ENCODE assay signal across 12 cellular contexts in the genomic region with DNA sequence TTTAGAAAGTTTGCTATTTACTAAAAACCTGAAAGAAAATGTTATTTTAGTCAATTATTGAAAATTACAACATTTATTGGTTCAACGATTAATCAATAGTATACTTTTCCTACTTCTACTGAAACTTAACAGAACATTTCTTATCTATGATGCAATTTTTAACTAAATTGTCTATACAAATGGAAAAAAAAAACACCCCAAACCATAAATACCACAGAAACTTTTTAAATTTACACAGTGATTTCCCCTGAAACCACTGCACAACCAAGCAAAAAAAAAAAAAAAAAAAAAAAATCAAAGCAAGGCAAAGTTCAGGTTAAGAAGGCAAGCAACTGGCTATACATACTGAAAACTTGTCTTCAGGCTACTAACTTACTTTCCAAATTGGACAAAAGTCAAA.
A peak's percentile ranks its signal among the peaks of the same experiment; 100 is the strongest.
DNase-seq lines count a peak whose midpoint lies in the region; ATAC-seq, FAIRE-seq and TF ChIP-seq lines count a peak whose summit lies in the region.
"Had no signal": no experiment of that assay in that cellular context is flagged by ENCODE, and none has a peak within 500 bp of the region (broad histone marks: within the 10 kb centered on the region; RNA-seq: fewer than 3 reads in every experiment).

No MANE protein-coding gene starts in this region.

- H3K27ac Mint-ChIP-seq in GM23338 = no peak overlapping the region

- H3K27ac ChIP-seq in HepG2 (ENCODE audit: extremely low read length, insufficient read depth, low read length) = no peak overlapping the region
- no peak overlapping the region for H3K27ac ChIP-seq in right lobe of liver
- H3K27ac ChIP-seq in GM23338 (ENCODE audit: low read depth) = no peak overlapping the region
- no peak overlapping the region for H3K27ac ChIP-seq in GM23248
- H3K27ac ChIP-seq: body of pancreas, heart right ventricle had no signal

- BruUV-seq in HepG2 (replicated peaks; lab: Mats Ljungman, UMichigan) = no TSS peak

- in situ Hi-C loops in HepG2 (cut with HindIII; ENCODE audit: extremely low pct_ligation_motif_present, low pct_unique_long_range_greater_than_20kb) (no loop called here), GM23248 (cut with MboI) (no loop called here)

- DNase-seq in HepG2 (ENCODE audit: low spot score) (no peak), right lobe of liver (no peak), GM23338 (ENCODE audit: low spot score) (no peak), GM23248 (no peak), NAMALWA (ENCODE audit: low spot score) (no peak), inferior parietal cortex (ENCODE audit: extremely low spot score) (no peak)
- DNase-seq: body of pancreas; heart right ventricle; NCI-H1417; stimulated activated naive CD4-positive, alpha-beta T cell had no signal

- H3K79me2 ChIP-seq in HepG2 (ENCODE audit: insufficient read depth, low read length) (no peaks in the 10 kb centered on the region), GM23338 (replicated peaks; ENCODE audit: insufficient read depth) (no peaks in the 10 kb centered on the region), GM23248 (ENCODE audit: insufficient read depth) (no peaks in the 10 kb centered on the region)

- POLR2A ChIA-PET in HepG2 (lab: Yijun Ruan, JAX) = no interaction called here

- TF ChIP-seq RAD21 in HepG2 (CRISPR knock-in tag; IDR thresholded peaks at IDR 0.05) = no peak

- CTCF ChIA-PET in HepG2 (lab: Yijun Ruan, JAX; ENCODE audit: low intra/inter-chr PET ratio, low total read pairs) = no interaction called here

- FAIRE-seq in HepG2 (lab: Jason Lieb, UNC) = no peak

- no peaks in the 10 kb centered on the region for H3K27me3 Mint-ChIP-seq in GM23338 (ENCODE audit: insufficient read depth, low read depth, poor library complexity)

- H3K4me3 ChIP-seq in HepG2 (replicated peaks in 1 of 3; ENCODE audit: insufficient read depth in 1 of 3, low read depth in 2 of 3, low read length in 3 of 3) (no peak overlapping the region), right lobe of liver (no peak overlapping the region), GM23338 (no peak overlapping the region), GM23248 (no peak overlapping the region)
- H3K4me3 ChIP-seq: body of pancreas, heart right ventricle had no signal

- peaks cover 10% of the 10 kb centered on the region for H3K4me1 ChIP-seq in HepG2 (ENCODE audit: insufficient read depth, low read length)
- no peaks in the 10 kb centered on the region for H3K4me1 ChIP-seq in right lobe of liver
- peaks cover 16% of the 10 kb centered on the region; the same call in 1 of the 2 replicates for H3K4me1 ChIP-seq in GM23338 (ENCODE audit: insufficient read depth)
- H3K4me1 ChIP-seq in GM23248 (ENCODE audit: insufficient read depth) = no peaks in the 10 kb centered on the region
- H3K4me1 ChIP-seq: body of pancreas, heart right ventricle had no signal

- H3K4me1 Mint-ChIP-seq in GM23338 = peaks cover 24% of the 10 kb centered on the region

- no peaks in the 10 kb centered on the region for H3K36me3 Mint-ChIP-seq in GM23338 (ENCODE audit: low read depth)

- no peaks in the 10 kb centered on the region for H3K9me3 ChIP-seq in HepG2 (ENCODE audit: low read length)
- no peaks in the 10 kb centered on the region for H3K9me3 ChIP-seq in right lobe of liver
- H3K9me3 ChIP-seq in GM23248 (ENCODE audit: low read depth) = no peaks in the 10 kb centered on the region
- H3K9me3 ChIP-seq: body of pancreas, heart right ventricle had no signal

- no peak overlapping the region for H3K9ac ChIP-seq in HepG2 (ENCODE audit: insufficient read depth, low read depth, low read length)
- no peak overlapping the region for H3K9ac ChIP-seq in GM23248

- no peak overlapping the region for H2AFZ ChIP-seq in HepG2 (ENCODE audit: low read length)
- no peak overlapping the region for H2AFZ ChIP-seq in GM23338
- H2AFZ ChIP-seq in GM23248 = no peak overlapping the region

- no peak for TF ChIP-seq POLR2A in HepG2 (IDR thresholded peaks at IDR 0.05; ENCODE audit: insufficient read depth in 1 of 2, low read depth in 2 of 2, low read length in 2 of 2)
- TF ChIP-seq POLR2A in right lobe of liver (IDR thresholded peaks at IDR 0.05) = no peak

- TF ChIP-seq CTCF in HepG2 (CRISPR knock-in tag; IDR thresholded peaks at IDR 0.05) = no peak
- TF ChIP-seq CTCF in right lobe of liver (IDR thresholded peaks at IDR 0.05) = no peak
- TF ChIP-seq CTCF in GM23338 (conservative IDR thresholded peaks at IDR 0.05; ENCODE audit: low read depth in 2 of 2) = no peak

- H3K27me3 ChIP-seq in HepG2 (ENCODE audit: control insufficient read depth in 1 of 2, insufficient read depth in 2 of 2, low read length in 2 of 2) (no peaks in the 10 kb centered on the region), right lobe of liver (no peaks in the 10 kb centered on the region), GM23338 (ENCODE audit: insufficient read depth) (no peaks in the 10 kb centered on the region), GM23248 (replicated peaks; ENCODE audit: insufficient read depth) (no peaks in the 10 kb centered on the region)
- H3K27me3 ChIP-seq: body of pancreas, heart right ventricle had no signal

- 98% methylated on average over 1 of the region's 1 CpG for WGBS in HepG2 (ENCODE audit: low lambda C conversion rate)
- 48% methylated on average over 1 of the region's 1 CpG for WGBS in right lobe of liver (ENCODE audit: insufficient coverage, low coverage, low lambda C conversion rate, missing lambda C conversion rate)
- 50 to 55% methylated on average over 1 of the region's 1 CpG for WGBS in GM23248 (ENCODE audit: low coverage in 1 of 2, low lambda C conversion rate in 2 of 2, missing lambda C conversion rate in 2 of 2), 2 experiments

- H3F3A ChIP-seq in GM23338 (replicated peaks; ENCODE audit: low read depth) (no peaks in the 10 kb centered on the region), GM23248 (ENCODE audit: insufficient read depth) (no peaks in the 10 kb centered on the region; the same call in 1 of the 2 replicates)

- H3K36me3 ChIP-seq in HepG2 (replicated peaks in 1 of 2; ENCODE audit: control insufficient read depth in 1 of 2, insufficient read depth in 2 of 2, low read length in 2 of 2) = peaks cover 3 to 17% of the 10 kb centered on the region in 2 experiments; a peak in 4 of 5 replicates
- H3K36me3 ChIP-seq in right lobe of liver = peaks cover 0 to 5% (median under 1%) of the 10 kb centered on the region in 4 donors
- no peaks in the 10 kb centered on the region for H3K36me3 ChIP-seq in GM23338 (ENCODE audit: insufficient read depth)
- peaks cover 27% of the 10 kb centered on the region for H3K36me3 ChIP-seq in GM23248 (ENCODE audit: low read depth)

- intact Hi-C loops in HepG2 (cut with micrococcal nuclease; ENCODE audit: unreplicated experiment) = no loop called here
- intact Hi-C loops in right lobe of liver (cut with DNase I) = no loop called here

- no peak overlapping the region for H3K4me2 ChIP-seq in HepG2 (ENCODE audit: low read depth, low read length)
- no peak overlapping the region for H3K4me2 ChIP-seq in GM23338
- H3K4me2 ChIP-seq in GM23248 (ENCODE audit: unreplicated experiment) = no peak overlapping the region

- H4K20me1 ChIP-seq in HepG2 (ENCODE audit: insufficient read depth, low read length) (no peaks in the 10 kb centered on the region), GM23338 (replicated peaks; ENCODE audit: insufficient read depth) (no peaks in the 10 kb centered on the region; the same call in 1 of the 2 replicates), GM23248 (ENCODE audit: insufficient read depth) (no peaks in the 10 kb centered on the region)

- no peak for ATAC-seq in HepG2
- ATAC-seq in right lobe of liver = no peak
- peak; percentile 75 for ATAC-seq in GM21723 (IDR thresholded peaks at IDR 0.05; ENCODE audit: unreplicated experiment)
- ATAC-seq in HG03378 (IDR thresholded peaks at IDR 0.05; ENCODE audit: unreplicated experiment) = peak; percentile 69
- no peak for ATAC-seq in GM23338
- ATAC-seq: body of pancreas, heart right ventricle had no signal

- TF ChIP-seq EP300 in HepG2 (IDR thresholded peaks at IDR 0.05; ENCODE audit: low read depth in 2 of 2, low read length in 2 of 2) (no peak), HepG2 (CRISPR knock-in tag; IDR thresholded peaks at IDR 0.05; ENCODE audit: borderline replicate concordance) (no peak)

- H3K9me3 Mint-ChIP-seq in GM23338 = no peaks in the 10 kb centered on the region

- H3K4me3 Mint-ChIP-seq in GM23338 = no peak overlapping the region

- H3K9me2 ChIP-seq in GM23338 (ENCODE audit: insufficient read depth) (no peaks in the 10 kb centered on the region), GM23248 (ENCODE audit: insufficient read depth) (no peaks in the 10 kb centered on the region)

TF ChIP-seq in HepG2, 621 proteins besides CTCF, POLR2A, EP300 and RAD21:
- TF ChIP-seq MATR3 (CRISPR knock-in tag; IDR thresholded peaks at IDR 0.05) (no peak), ZNF362 (CRISPR knock-in tag; IDR thresholded peaks at IDR 0.05; ENCODE audit: borderline replicate concordance) (0 out of 2 replicates have a peak, but pooled peaks have one; percentile 45)

TF ChIP-seq in GM23338, 12 proteins besides CTCF, POLR2A, EP300 and RAD21 (continues in another document):
- TF ChIP-seq JUNB (IDR thresholded peaks at IDR 0.05; ENCODE audit: unreplicated experiment) = no peak
- TF ChIP-seq CREB1 (CRISPR knock-in tag; IDR thresholded peaks at IDR 0.05; ENCODE audit: low read depth) = no peak
- no peak for TF ChIP-seq ZNF331 (CRISPR knock-in tag; IDR thresholded peaks at IDR 0.05; ENCODE audit: low read depth)
- TF ChIP-seq, protein P1, sequence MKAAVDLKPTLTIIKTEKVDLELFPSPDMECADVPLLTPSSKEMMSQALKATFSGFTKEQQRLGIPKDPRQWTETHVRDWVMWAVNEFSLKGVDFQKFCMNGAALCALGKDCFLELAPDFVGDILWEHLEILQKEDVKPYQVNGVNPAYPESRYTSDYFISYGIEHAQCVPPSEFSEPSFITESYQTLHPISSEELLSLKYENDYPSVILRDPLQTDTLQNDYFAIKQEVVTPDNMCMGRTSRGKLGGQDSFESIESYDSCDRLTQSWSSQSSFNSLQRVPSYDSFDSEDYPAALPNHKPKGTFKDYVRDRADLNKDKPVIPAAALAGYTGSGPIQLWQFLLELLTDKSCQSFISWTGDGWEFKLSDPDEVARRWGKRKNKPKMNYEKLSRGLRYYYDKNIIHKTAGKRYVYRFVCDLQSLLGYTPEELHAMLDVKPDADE (IDR thresholded peaks at IDR 0.05) = no peak
- TF ChIP-seq STAT1 (IDR thresholded peaks at IDR 0.05; ENCODE audit: unreplicated experiment) = no peak
- no peak for TF ChIP-seq ZNF114 (CRISPR knock-in tag; IDR thresholded peaks at IDR 0.05)
- TF ChIP-seq EZH2 (IDR thresholded peaks at IDR 0.05; ENCODE audit: low read depth, unreplicated experiment) = no peak

Comparison
In these comparisons a context has a peak if more than half of its experiments do, and no peak if none do; other contexts are left out.
1. ATAC-seq: peak in GM21723 (single experiment) and HG03378 (single experiment); none in HepG2 (single experiment), right lobe of liver (0 of 4) and GM23338 (single experiment).